In genomic region chr7:23394828-23395227, GRCh38 we compare ENCODE assay signal across 15 cellular contexts.
DNase-seq lines count a peak whose midpoint lies in the region; ATAC-seq and TF ChIP-seq lines count a peak whose summit lies in the region.
"Had no signal": no experiment of that assay in that cellular context is flagged by ENCODE, and none has a peak within 500 bp of the region (broad histone marks: within the 10 kb centered on the region; RNA-seq: fewer than 3 reads in every experiment).

No MANE protein-coding gene starts in this region.

- peak overlapping the region; percentile 10 for H3K27ac Mint-ChIP-seq in endodermal cell
- H3K27ac Mint-ChIP-seq: activated CD4-positive, alpha-beta T cell treated with anti-CD3 and anti-CD28 coated beads, Interleukin-2, amount 10 ng/mL, durations not matched to agents 7 days and 5 days; IgD-negative memory B cell had no signal

- H3K4me3 ChIP-seq in AG04450 (ENCODE audit: low read depth, low read length) (no peak overlapping the region), endodermal cell (ENCODE audit: low read length) (no peak overlapping the region)
- H3K4me3 ChIP-seq: A549, coronary artery had no signal

- no peak for ATAC-seq in foreskin keratinocyte
- no peak for ATAC-seq in HG02973 (IDR thresholded peaks at IDR 0.05; ENCODE audit: unreplicated experiment)
- ATAC-seq: A549, left lobe of liver had no signal

- DNase-seq in AG04450 (ENCODE audit: low read depth, low spot score) (no peak), NCI-H1092 treated with DMSO at 0.1 percent for 48 hours (lab: John Stamatoyannopoulos, UW) (peak; percentile 83), NCI-H524 treated with DMSO at 0.1 percent for 48 hours (lab: John Stamatoyannopoulos, UW) (peak; percentile 94), endodermal cell (no peak), islet precursor cell (no peak), foreskin keratinocyte (no peak)
- no peak for DNase-seq in central memory CD4-positive, alpha-beta T cell
- DNase-seq: activated CD4-positive, alpha-beta T cell treated with anti-CD3 and anti-CD28 coated beads, Interleukin-2, amount 10 ng/mL, durations not matched to agents 7 days and 5 days; activated naive CD4-positive, alpha-beta T cell; DND-41 had no signal

- H3K9me3 Mint-ChIP-seq in endodermal cell, result no peaks in the 10 kb centered on the region
- H3K9me3 Mint-ChIP-seq: activated CD4-positive, alpha-beta T cell treated with anti-CD3 and anti-CD28 coated beads, Interleukin-2, amount 10 ng/mL, durations not matched to agents 7 days and 5 days; IgD-negative memory B cell had no signal

- TF ChIP-seq CTCF in AG04450 (IDR thresholded peaks at IDR 0.05; ENCODE audit: low read depth, low read length) (no peak), endodermal cell (conservative IDR thresholded peaks at IDR 0.05) (no peak), foreskin keratinocyte (conservative IDR thresholded peaks at IDR 0.05) (no peak)

- H3K4me3 Mint-ChIP-seq in endodermal cell, result no peak overlapping the region
- H3K4me3 Mint-ChIP-seq: activated CD4-positive, alpha-beta T cell treated with anti-CD3 and anti-CD28 coated beads, Interleukin-2, amount 10 ng/mL, durations not matched to agents 7 days and 5 days; IgD-negative memory B cell had no signal

- H3K27me3 ChIP-seq in AG04450 (ENCODE audit: control insufficient read depth, insufficient read depth, low read length), result no peaks in the 10 kb centered on the region
- H3K27me3 ChIP-seq in endodermal cell (ENCODE audit: control insufficient read depth, insufficient read depth, low read length, poor library complexity, severe bottlenecking), result no peaks in the 10 kb centered on the region
- H3K27me3 ChIP-seq in foreskin keratinocyte, result no peaks in the 10 kb centered on the region

- no peak overlapping the region for H3K9ac ChIP-seq in endodermal cell (ENCODE audit: extremely low read depth, low read length, poor library complexity, severe bottlenecking)

- H3K4me1 Mint-ChIP-seq in endodermal cell, result peaks cover 5% of the 10 kb centered on the region
- H3K4me1 Mint-ChIP-seq: activated CD4-positive, alpha-beta T cell treated with anti-CD3 and anti-CD28 coated beads, Interleukin-2, amount 10 ng/mL, durations not matched to agents 7 days and 5 days; IgD-negative memory B cell had no signal

- H3K27me3 Mint-ChIP-seq in endodermal cell (ENCODE audit: insufficient read depth), result no peaks in the 10 kb centered on the region
- H3K27me3 Mint-ChIP-seq: activated CD4-positive, alpha-beta T cell treated with anti-CD3 and anti-CD28 coated beads, Interleukin-2, amount 10 ng/mL, durations not matched to agents 7 days and 5 days had no signal

- peaks cover 57% of the 10 kb centered on the region for H3K36me3 ChIP-seq in endodermal cell (ENCODE audit: control insufficient read depth, insufficient read depth, low read length)

- H3K4me1 ChIP-seq in endodermal cell (ENCODE audit: control insufficient read depth, insufficient read depth, low read length) (no peaks in the 10 kb centered on the region), foreskin keratinocyte (peaks cover 3% of the 10 kb centered on the region)

- CTCF ChIA-PET in AG04450 (lab: Charles Lee), result interaction anchor here (0.9 kb wide), 1 partner anchor 118 kb away, joined by 3 read pairs; no protein-coding TSS in a partner anchor

- H3K36me3 Mint-ChIP-seq in endodermal cell (ENCODE audit: low read depth), result peaks cover 38% of the 10 kb centered on the region

- H3K9me3 ChIP-seq in AG04450 (ENCODE audit: control insufficient read depth, insufficient read depth, low read length) (no peaks in the 10 kb centered on the region), endodermal cell (ENCODE audit: control insufficient read depth, low read length) (no peaks in the 10 kb centered on the region)
- H3K9me3 ChIP-seq: A549 had no signal

- POLR2A ChIA-PET in AG04450 (lab: Yijun Ruan, JAX), result no interaction called here

- peak overlapping the region; percentile 62 for H3K27ac ChIP-seq in AG04450 (ENCODE audit: low read depth, low read length)
- H3K27ac ChIP-seq in endodermal cell (ENCODE audit: low read depth, low read length), result no peak overlapping the region
- no peak overlapping the region for H3K27ac ChIP-seq in foreskin keratinocyte
- H3K27ac ChIP-seq: A549, coronary artery had no signal

Comparison
In these comparisons a context has a peak if more than half of its experiments do, and no peak if none do; other contexts are left out.
1. DNase-seq: peak in NCI-H1092 treated with DMSO at 0.1 percent for 48 hours (single experiment) and NCI-H524 treated with DMSO at 0.1 percent for 48 hours (single experiment); none in AG04450 (single experiment), endodermal cell (single experiment), islet precursor cell (single experiment), central memory CD4-positive, alpha-beta T cell (single experiment) and foreskin keratinocyte (0 of 2).